In the genomic region with DNA sequence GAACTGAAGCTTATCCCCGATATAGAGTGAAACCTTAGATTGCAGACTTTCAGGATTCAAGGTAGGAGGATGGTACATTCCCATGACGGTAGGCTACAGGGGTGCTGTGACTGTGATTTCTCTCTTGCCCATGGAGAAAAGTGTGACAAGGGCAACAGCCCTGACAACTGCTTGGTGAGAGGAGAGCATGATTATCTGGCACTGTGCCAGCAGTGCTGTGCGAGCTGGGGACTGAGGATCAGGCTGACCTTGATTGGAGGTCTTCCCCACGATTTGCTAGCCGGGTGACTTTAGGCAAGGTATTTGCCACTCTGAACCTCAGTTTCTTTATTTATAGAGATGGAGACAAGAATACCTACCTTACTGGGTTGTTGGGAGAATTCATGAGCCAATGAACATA, we compare ENCODE assay signal across 12 cellular contexts.
DNase-seq lines count a peak whose midpoint lies in the region; ATAC-seq and TF ChIP-seq lines count a peak whose summit lies in the region.
"Had no signal": no experiment of that assay in that cellular context is flagged by ENCODE, and none has a peak within 500 bp of the region (broad histone marks: within the 10 kb centered on the region; RNA-seq: fewer than 3 reads in every experiment).

No MANE protein-coding gene starts in this region.

- H3K9me2 ChIP-seq in PC-9 (ENCODE audit: insufficient read depth), result no peaks in the 10 kb centered on the region

- no peak for TF ChIP-seq CTCF in A673 (conservative IDR thresholded peaks at IDR 0.05; ENCODE audit: low read depth, low read length)
- TF ChIP-seq CTCF in left ventricle myocardium inferior (IDR thresholded peaks at IDR 0.05; ENCODE audit: borderline replicate concordance), result no peak
- TF ChIP-seq CTCF in PC-9 (conservative IDR thresholded peaks at IDR 0.05), result no peak

- no peaks in the 10 kb centered on the region for H3K79me2 ChIP-seq in PC-9 (ENCODE audit: low read depth)

- no peak overlapping the region for H3K4me2 ChIP-seq in PC-9

- no peaks in the 10 kb centered on the region for H3K27me3 Mint-ChIP-seq in CD4-positive, CD25-positive, alpha-beta regulatory T cell
- H3K27me3 Mint-ChIP-seq in activated T-helper 17 cell treated with anti-CD3 and anti-CD28 coated beads, Interleukin-2, amount 50 U/mL, for 72 hours, result peaks cover 4% of the 10 kb centered on the region

- POLR2A ChIA-PET in A673 (lab: Charles Lee; ENCODE audit: low non-redundant PET) (no interaction called here), PC-9 (lab: Charles Lee; ENCODE audit: unreplicated experiment) (no interaction called here)

- H3K9me3 ChIP-seq in A673 (ENCODE audit: low read depth, low read length, poor library complexity, severe bottlenecking), result no peaks in the 10 kb centered on the region
- H3K9me3 ChIP-seq in CD4-positive, CD25-positive, alpha-beta regulatory T cell (ENCODE audit: control insufficient read depth in 2 of 2, low read length in 2 of 2), result no peaks in the 10 kb centered on the region
- H3K9me3 ChIP-seq in left ventricle myocardium inferior (replicated peaks), result no peaks in the 10 kb centered on the region
- H3K9me3 ChIP-seq in PC-9 (ENCODE audit: insufficient read depth, low read depth), result no peaks in the 10 kb centered on the region
- H3K9me3 ChIP-seq: gastroesophageal sphincter, sigmoid colon had no signal

- ATAC-seq in CD4-positive, CD25-positive, alpha-beta regulatory T cell (ENCODE audit: low read depth in 2 of 2), result no peak
- no peak for ATAC-seq in activated T-helper 17 cell treated with anti-CD3 and anti-CD28 coated beads, Interleukin-2, amount 50 U/mL, for 72 hours (replicated peaks)
- ATAC-seq: gastroesophageal sphincter had no signal

- peak overlapping the region; percentile 86 to 96 (median 94) for H3K27ac Mint-ChIP-seq in CD4-positive, CD25-positive, alpha-beta regulatory T cell
- no peak overlapping the region for H3K27ac Mint-ChIP-seq in activated T-helper 17 cell treated with anti-CD3 and anti-CD28 coated beads, Interleukin-2, amount 50 U/mL, for 72 hours

- H3K27ac ChIP-seq in A673 (ENCODE audit: low read depth, low read length, poor library complexity, severe bottlenecking) (no peak overlapping the region), left ventricle myocardium inferior (replicated peaks) (no peak overlapping the region), PC-9 (no peak overlapping the region)
- no peak overlapping the region for H3K27ac ChIP-seq in CD4-positive, CD25-positive, alpha-beta regulatory T cell (ENCODE audit: insufficient read depth, low read length, poor library complexity, severe bottlenecking)
- H3K27ac ChIP-seq: gastroesophageal sphincter, sigmoid colon had no signal

- H3K36me3 Mint-ChIP-seq in CD4-positive, CD25-positive, alpha-beta regulatory T cell, result no peaks in the 10 kb centered on the region
- peaks cover 5% of the 10 kb centered on the region for H3K36me3 Mint-ChIP-seq in activated T-helper 17 cell treated with anti-CD3 and anti-CD28 coated beads, Interleukin-2, amount 50 U/mL, for 72 hours (ENCODE audit: low read depth)

- no peaks in the 10 kb centered on the region for H3K4me1 ChIP-seq in A673 (ENCODE audit: insufficient read depth, low read length, poor library complexity, severe bottlenecking)
- H3K4me1 ChIP-seq in CD4-positive, CD25-positive, alpha-beta regulatory T cell (ENCODE audit: control insufficient read depth, insufficient read depth, low read length, poor library complexity, severe bottlenecking), result peaks cover 30% of the 10 kb centered on the region
- peaks cover 28% of the 10 kb centered on the region for H3K4me1 ChIP-seq in left ventricle myocardium inferior
- peaks cover 12% of the 10 kb centered on the region for H3K4me1 ChIP-seq in PC-9 (replicated peaks; ENCODE audit: insufficient read depth)

- H3F3A ChIP-seq in PC-9 (ENCODE audit: insufficient read depth, low read depth), result peaks cover 12% of the 10 kb centered on the region; the same call in 1 of the 2 replicates

- peaks cover 21 to 38% (median 33%) of the 10 kb centered on the region in 4 donors for H3K4me1 Mint-ChIP-seq in CD4-positive, CD25-positive, alpha-beta regulatory T cell
- peaks cover 40% of the 10 kb centered on the region for H3K4me1 Mint-ChIP-seq in activated T-helper 17 cell treated with anti-CD3 and anti-CD28 coated beads, Interleukin-2, amount 50 U/mL, for 72 hours

- CTCF ChIA-PET in A673 (lab: Charles Lee), result no interaction called here
- CTCF ChIA-PET in PC-9 (lab: Charles Lee), result no interaction called here

- intact Hi-C loops in A673 (cut with micrococcal nuclease; ENCODE audit: unreplicated experiment), result no loop called here
- intact Hi-C loops in left ventricle myocardium inferior (cut with micrococcal nuclease), result no loop called here
- intact Hi-C loops in PC-9 (cut with micrococcal nuclease; ENCODE audit: unreplicated experiment), result no loop called here

- no peak overlapping the region for H3K4me3 Mint-ChIP-seq in CD4-positive, CD25-positive, alpha-beta regulatory T cell
- H3K4me3 Mint-ChIP-seq in activated T-helper 17 cell treated with anti-CD3 and anti-CD28 coated beads, Interleukin-2, amount 50 U/mL, for 72 hours, result no peak overlapping the region

- H3K36me3 ChIP-seq in A673 (ENCODE audit: insufficient read depth, low read length, poor library complexity, severe bottlenecking) (no peaks in the 10 kb centered on the region), left ventricle myocardium inferior (no peaks in the 10 kb centered on the region), PC-9 (ENCODE audit: low read depth) (no peaks in the 10 kb centered on the region)
- H3K36me3 ChIP-seq in CD4-positive, CD25-positive, alpha-beta regulatory T cell (ENCODE audit: control insufficient read depth, insufficient read depth, low read length), result no peaks in the 10 kb centered on the region
- H3K36me3 ChIP-seq: gastroesophageal sphincter, sigmoid colon had no signal

- H3K27me3 ChIP-seq in A673 (replicated peaks; ENCODE audit: insufficient read depth, low read depth, low read length, poor library complexity) (no peaks in the 10 kb centered on the region), left ventricle myocardium inferior (ENCODE audit: low read depth) (no peaks in the 10 kb centered on the region), PC-9 (ENCODE audit: insufficient read depth, low read depth) (no peaks in the 10 kb centered on the region)
- H3K27me3 ChIP-seq in CD4-positive, CD25-positive, alpha-beta regulatory T cell (ENCODE audit: control insufficient read depth, insufficient read depth, low read length), result no peaks in the 10 kb centered on the region
- H3K27me3 ChIP-seq: gastroesophageal sphincter, sigmoid colon had no signal

- no peak overlapping the region for H2AFZ ChIP-seq in PC-9

- H3K4me3 ChIP-seq in A673 (ENCODE audit: low read depth, low read length, poor library complexity, severe bottlenecking) (no peak overlapping the region), left ventricle myocardium inferior (no peak overlapping the region), PC-9 (no peak overlapping the region)
- H3K4me3 ChIP-seq in CD4-positive, CD25-positive, alpha-beta regulatory T cell (ENCODE audit: low read depth, low read length), result no peak overlapping the region
- H3K4me3 ChIP-seq: gastroesophageal sphincter, sigmoid colon had no signal

- no peaks in the 10 kb centered on the region for H4K20me1 ChIP-seq in PC-9 (ENCODE audit: insufficient read depth)

- DNase-seq in A673 (ENCODE audit: low spot score), result peak; percentile 14
- no peak for DNase-seq in CD4-positive, CD25-positive, alpha-beta regulatory T cell
- peak; percentile 60 for DNase-seq in NCI-H510A treated with DMSO at 0.1 percent for 48 hours (lab: John Stamatoyannopoulos, UW)
- peak; percentile 50 for DNase-seq in left ventricle myocardium inferior
- no peak for DNase-seq in PC-9
- DNase-seq in cerebellar nuclear complex (lab: John Stamatoyannopoulos, UW), result no peak
- DNase-seq: activated CD4-positive, CD25-positive, alpha-beta regulatory T cell treated with anti-CD3 and anti-CD28 coated beads, Interleukin-2, amount 50 U/mL, for 72 hours; kidney; MM.1S; sigmoid colon had no signal

- BruUV-seq in A673 (replicated peaks; lab: Mats Ljungman, UMichigan), result no TSS peak
- BruUV-seq in PC-9 (replicated peaks; lab: Mats Ljungman, UMichigan), result no TSS peak

- H3K9me3 Mint-ChIP-seq in CD4-positive, CD25-positive, alpha-beta regulatory T cell, result peaks cover 0 to 6% (median 1%) of the 10 kb centered on the region in 7 donors
- H3K9me3 Mint-ChIP-seq in activated T-helper 17 cell treated with anti-CD3 and anti-CD28 coated beads, Interleukin-2, amount 50 U/mL, for 72 hours, result no peaks in the 10 kb centered on the region

Comparison
In these comparisons a context has a peak if more than half of its experiments do, and no peak if none do; other contexts are left out.
1. DNase-seq: peak in A673 (single experiment), NCI-H510A treated with DMSO at 0.1 percent for 48 hours (single experiment) and left ventricle myocardium inferior (single experiment); none in CD4-positive, CD25-positive, alpha-beta regulatory T cell (0 of 3), PC-9 (0 of 2) and cerebellar nuclear complex (0 of 2).